13 cellular contexts compared by ENCODE assay signal in genomic region chr6:168293641-168294530, GRCh38. TPM values are rescaled to one million over a fixed set of nuclear protein-coding genes. Genes with fewer than 3 reads are reported as not detected.
DNase-seq lines count a peak whose midpoint lies in the region; ATAC-seq, FAIRE-seq and TF ChIP-seq lines count a peak whose summit lies in the region.
"Had no signal": no experiment of that assay in that cellular context is flagged by ENCODE, and none has a peak within 500 bp of the region (broad histone marks: within the 10 kb centered on the region; RNA-seq: fewer than 3 reads in every experiment).

No MANE protein-coding gene starts in this region.

- H3K56ac ChIP-seq in H1 (replicated peaks; ENCODE audit: insufficient read length, low read depth, low read length) = no peak overlapping the region

- H2BK12ac ChIP-seq in H1 (ENCODE audit: low read depth, low read length) = peak overlapping the region; percentile 22; the same call in 1 of the 2 replicates

- H3K4me3 ChIP-seq in bronchial epithelial cell (ENCODE audit: low read depth, low read length) = no peak overlapping the region
- no peak overlapping the region for H3K4me3 ChIP-seq in H1 (ENCODE audit: extremely low read depth in 1 of 4, insufficient read depth in 2 of 4, low read depth in 3 of 4, low read length in 4 of 4)
- H3K4me3 ChIP-seq in right lobe of liver = no peak overlapping the region
- no peak overlapping the region for H3K4me3 ChIP-seq in spleen
- H3K4me3 ChIP-seq in smooth muscle cell = no peak overlapping the region
- H3K4me3 ChIP-seq: GM23338 had no signal

- POLR2A ChIA-PET in H1 (lab: Charles Lee; ENCODE audit: partially characterized antibody) = no interaction called here

- TF ChIP-seq CTCF in bronchial epithelial cell (IDR thresholded peaks at IDR 0.05; ENCODE audit: insufficient read depth, low read length, severe bottlenecking) = no peak
- TF ChIP-seq CTCF in H1 (IDR thresholded peaks at IDR 0.05; ENCODE audit: control extremely low read depth in 1 of 3, insufficient read depth in 1 of 3, low read depth in 1 of 3, low read length in 3 of 3) = no peak
- no peak for TF ChIP-seq CTCF in right lobe of liver (IDR thresholded peaks at IDR 0.05)
- TF ChIP-seq CTCF in spleen (IDR thresholded peaks at IDR 0.05 in 8 of 11, conservative IDR thresholded peaks at IDR 0.05 in 3 of 11) = no peak
- TF ChIP-seq CTCF in smooth muscle cell (IDR thresholded peaks at IDR 0.05; ENCODE audit: borderline replicate concordance, insufficient read depth, poor library complexity, severe bottlenecking) = no peak

- H3K36me3 ChIP-seq in bronchial epithelial cell (ENCODE audit: control insufficient read depth, insufficient read depth, low read length) = no peaks in the 10 kb centered on the region
- H3K36me3 ChIP-seq in H1 (ENCODE audit: control insufficient read depth in 2 of 4, insufficient read depth in 4 of 4, low read length in 3 of 4) = no peaks in the 10 kb centered on the region
- no peaks in the 10 kb centered on the region for H3K36me3 ChIP-seq in right lobe of liver
- H3K36me3 ChIP-seq in spleen = no peaks in the 10 kb centered on the region
- no peaks in the 10 kb centered on the region for H3K36me3 ChIP-seq in smooth muscle cell (ENCODE audit: low read depth)

- peak overlapping the region; percentile 80; the same call in 1 of the 2 replicates for H4K8ac ChIP-seq in H1 (ENCODE audit: extremely low read depth, insufficient read depth, low read length)

- H3K9me3 ChIP-seq in H1 (ENCODE audit: insufficient read depth in 2 of 2, low read depth in 1 of 2, low read length in 1 of 2) = peaks cover 4 to 6% of the 10 kb centered on the region in 2 experiments; a peak in 2 of 4 replicates
- H3K9me3 ChIP-seq in right lobe of liver = no peaks in the 10 kb centered on the region
- peaks cover 0 to 10% (median 0%) of the 10 kb centered on the region in 8 donors for H3K9me3 ChIP-seq in spleen
- H3K9me3 ChIP-seq in smooth muscle cell (replicated peaks; ENCODE audit: low read depth) = no peaks in the 10 kb centered on the region

- intact Hi-C loops in right lobe of liver (cut with DNase I) = no loop called here
- intact Hi-C loops in spleen (cut with DNase I; ENCODE audit: low total_unique reads) = no loop called here

- H3K23me2 ChIP-seq in H1 (ENCODE audit: low read depth, low read length) = no peaks in the 10 kb centered on the region

- TF ChIP-seq POLR2A in H1 (IDR thresholded peaks at IDR 0.05; ENCODE audit: control extremely low read depth in 1 of 2, low read depth in 2 of 2, low read length in 2 of 2) (no peak), right lobe of liver (IDR thresholded peaks at IDR 0.05) (no peak), spleen (IDR thresholded peaks at IDR 0.05) (no peak)

- no peak overlapping the region for H3K23ac ChIP-seq in H1 (ENCODE audit: insufficient read length)

- H2BK5ac ChIP-seq in H1 (ENCODE audit: low read depth, low read length) = no peak overlapping the region; the same call in 1 of the 2 replicates

- 84% methylated on average over 25 of the region's 26 CpGs; no CpG with 5 or more reads in 1 of the 2 experiments for WGBS in H1 (ENCODE audit: extremely low coverage in 1 of 2, insufficient coverage in 1 of 2, insufficient read length in 1 of 2, insufficient replicate concordance in 2 of 2, low coverage in 1 of 2, low lambda C conversion rate in 2 of 2, missing lambda C conversion rate in 1 of 2), 2 experiments
- 76% methylated on average over 9 of the region's 26 CpGs for WGBS in right lobe of liver (ENCODE audit: insufficient coverage, low coverage, low lambda C conversion rate, missing lambda C conversion rate)
- 77 to 85% (median 82%) methylated on average over 25 to 26 of the region's 26 CpGs for WGBS in spleen, 5 donors
- WGBS in smooth muscle cell (ENCODE audit: low lambda C conversion rate) = 90% methylated on average over 26 of the region's 26 CpGs

- DNase-seq in bronchial epithelial cell (ENCODE audit: low read depth) = no peak
- no peak for DNase-seq in H1 (ENCODE audit: low read depth in 1 of 2, low spot score in 2 of 2)
- peak in 2 of 3 donors; percentile 32 to 37 for DNase-seq in right lobe of liver
- peak; percentile 66 for DNase-seq in spleen
- DNase-seq in smooth muscle cell (lab: John Stamatoyannopoulos, UW; ENCODE audit: unreplicated experiment) = no peak
- DNase-seq in T-helper 1 cell = no peak
- DNase-seq: CD8-positive, alpha-beta memory T cell; GF-D8; H9; IMR-90 had no signal

- no peak overlapping the region for H3K4ac ChIP-seq in H1 (replicated peaks; ENCODE audit: insufficient read length, low read depth, low read length)

- no peaks in the 10 kb centered on the region for H3K79me2 ChIP-seq in H1 (ENCODE audit: control insufficient read depth in 1 of 2, insufficient read depth in 2 of 2, low read length in 2 of 2)
- H3K79me2 ChIP-seq in smooth muscle cell (ENCODE audit: low read depth) = no peaks in the 10 kb centered on the region

- H3K4me2 ChIP-seq in H1 (ENCODE audit: insufficient read depth in 1 of 2, low read depth in 2 of 2, low read length in 2 of 2) (no peak overlapping the region), smooth muscle cell (no peak overlapping the region)
- H3K4me2 ChIP-seq: GM23338 had no signal

- H3F3A ChIP-seq in smooth muscle cell (ENCODE audit: low read depth) = no peaks in the 10 kb centered on the region

- FAIRE-seq in bronchial epithelial cell (lab: Jason Lieb, UNC) (peak; percentile 13), H1 (lab: Jason Lieb, UNC) (no peak)

- TF ChIP-seq RAD21 in H1 (IDR thresholded peaks at IDR 0.05 in 1 of 2, conservative IDR thresholded peaks at IDR 0.05 in 1 of 2; ENCODE audit: low read depth in 2 of 2, low read length in 2 of 2) = no peak

- H2AFZ ChIP-seq in H1 (ENCODE audit: low read length) = no peak overlapping the region; the same call in 1 of the 2 replicates
- H2AFZ ChIP-seq in smooth muscle cell (ENCODE audit: low read depth) = no peak overlapping the region
- H2AFZ ChIP-seq: GM23338 had no signal

- H4K20me1 ChIP-seq in H1 (replicated peaks in 1 of 2; ENCODE audit: control insufficient read depth in 1 of 2, insufficient read depth in 2 of 2, low read length in 2 of 2) (no peaks in the 10 kb centered on the region), smooth muscle cell (ENCODE audit: low read depth) (no peaks in the 10 kb centered on the region)

- no peak overlapping the region for H3K14ac ChIP-seq in H1 (ENCODE audit: insufficient read length)

- TF ChIP-seq EP300 in H1 (IDR thresholded peaks at IDR 0.05; ENCODE audit: borderline replicate concordance in 1 of 2, low read depth in 2 of 2, low read length in 2 of 2) = no peak

- no peak for ATAC-seq in right lobe of liver
- no peak for ATAC-seq in GM18520 (IDR thresholded peaks at IDR 0.05; ENCODE audit: unreplicated experiment)
- ATAC-seq: GM23338 had no signal

- CTCF ChIA-PET in H1 (lab: Charles Lee; ENCODE audit: partially characterized antibody) = interaction anchor here (0.6 to 3.6 kb wide), 7 partner anchors 8 to 386 kb away, joined by 3 to 8 read pairs (median 3); no protein-coding TSS in a partner anchor

- no peak overlapping the region for H2AK5ac ChIP-seq in H1 (ENCODE audit: low read depth, low read length)

- no peaks in the 10 kb centered on the region for H3K79me1 ChIP-seq in H1 (ENCODE audit: low read depth, low read length)

- H4K91ac ChIP-seq in H1 (replicated peaks; ENCODE audit: insufficient read length, low read length) = no peak overlapping the region

- no peak overlapping the region for H4K5ac ChIP-seq in H1 (ENCODE audit: insufficient read length, low read depth, low read length)

- H3K4me1 ChIP-seq in H1 (replicated peaks in 1 of 4; ENCODE audit: control insufficient read depth in 3 of 4, insufficient read depth in 4 of 4, low read length in 3 of 4) (no peaks in the 10 kb centered on the region), right lobe of liver (peaks cover 0 to 10% (median 4%) of the 10 kb centered on the region in 4 donors), spleen (no peaks in the 10 kb centered on the region), smooth muscle cell (ENCODE audit: low read depth) (no peaks in the 10 kb centered on the region)

- no peak overlapping the region for H2BK15ac ChIP-seq in H1 (ENCODE audit: low read length)

- H3K27ac ChIP-seq in H1 (ENCODE audit: low read depth, low read length) (no peak overlapping the region), right lobe of liver (no peak overlapping the region), spleen (no peak overlapping the region), smooth muscle cell (ENCODE audit: low read depth) (no peak overlapping the region)

- no peak overlapping the region for H3K9ac ChIP-seq in H1 (replicated peaks in 1 of 4; ENCODE audit: extremely low read depth in 1 of 4, low read depth in 3 of 4, low read length in 3 of 4)
- H3K9ac ChIP-seq in smooth muscle cell (ENCODE audit: low read depth) = no peak overlapping the region

- H2BK120ac ChIP-seq in H1 (replicated peaks; ENCODE audit: low read depth, low read length) = no peak overlapping the region

- H3K18ac ChIP-seq in H1 (ENCODE audit: extremely low read depth, low read length) = no peak overlapping the region

- H3K27me3 ChIP-seq in bronchial epithelial cell (ENCODE audit: control insufficient read depth, insufficient read depth, low read length) = no peaks in the 10 kb centered on the region
- no peaks in the 10 kb centered on the region; a peak in 1 of 7 replicates for H3K27me3 ChIP-seq in H1 (replicated peaks in 1 of 4; ENCODE audit: control insufficient read depth in 3 of 4, extremely low read depth in 1 of 4, insufficient read depth in 3 of 4, low read length in 3 of 4)
- no peaks in the 10 kb centered on the region for H3K27me3 ChIP-seq in right lobe of liver
- peaks cover 0 to 19% (median 0%) of the 10 kb centered on the region in 7 donors for H3K27me3 ChIP-seq in spleen (replicated peaks in 1 of 7)
- H3K27me3 ChIP-seq in smooth muscle cell (ENCODE audit: low read depth) = peaks cover 3% of the 10 kb centered on the region

- no peak overlapping the region for H2BK20ac ChIP-seq in H1 (ENCODE audit: low read length)

TF ChIP-seq in H1, 55 proteins besides CTCF, POLR2A, EP300 and RAD21 (continues in another document):
- TF ChIP-seq GABPA (IDR thresholded peaks at IDR 0.05; ENCODE audit: borderline replicate concordance, insufficient read depth, low read length) = no peak

RNA-seq across cellular contexts. Expression of gene DACT2, which starts 25.7 kb away (rescaled TPM):
- total RNA-seq in bronchial epithelial cell = 0.26 and 1.3 TPM in 2 replicates
- 3.1 and 3.9 TPM in 2 replicates for total RNA-seq in H1 (2021; fragmentation: NEBNext Ultra II Directional; extraction: Animal tissue kit (Norgen Biotek cat#: 25700))
- 2.9 and 4.8 TPM in 2 replicates for polyA plus RNA-seq in H1 (2011; rRNA removed)
- polyA plus RNA-seq in H1 (2011; cell fraction: cytosol; rRNA removed) = 3.4 TPM
- 5.3 TPM for polyA plus RNA-seq in H1 (2011; cell fraction: nucleus; rRNA removed)
- 2.8 to 3.8 TPM (median 3.2 TPM) in 4 replicates for polyA plus RNA-seq in H1 (2012, experiment 1 of 2)
- polyA plus RNA-seq in H1 (2012, experiment 2 of 2) = 3.5 TPM
- 1.6 TPM for polyA plus RNA-seq in H1 (2013, experiment 1 of 2)
- polyA plus RNA-seq in H1 (2013, experiment 2 of 2) = 1.6 TPM
- 1.1 and 1.6 TPM in 2 replicates for polyA minus RNA-seq in H1 (2011; rRNA and poly(A)+ RNA removed)
- 4.1 TPM for polyA minus RNA-seq in H1 (2011; cell fraction: cytosol; rRNA and poly(A)+ RNA removed)
- polyA minus RNA-seq in H1 (2011; cell fraction: nucleus; rRNA and poly(A)+ RNA removed) = 2.1 TPM
- total RNA-seq in right lobe of liver = under 1 TPM in 5 of 6 experiments, not detected in 1; 0.29 to 0.99 (median 0.86) TPM
- total RNA-seq in spleen = not detected
- under 1 TPM in 2 of 3 donors, not detected in 1; 0.04 to 0.09 TPM for polyA plus RNA-seq in spleen
- total RNA-seq in smooth muscle cell = 0.18 TPM in 1 of 2 replicates, not detected in the other
- 0.06 and 0.59 TPM in 2 replicates for polyA plus RNA-seq in smooth muscle cell
- total RNA-seq: CD8-positive, alpha-beta memory T cell; IMR-90 had no signal
- polyA plus RNA-seq: BJ; CD8-positive, alpha-beta memory T cell; IMR-90 had no signal

Comparison
In these comparisons a context has a peak if more than half of its experiments do, and no peak if none do; other contexts are left out.
1. DNase-seq: peak in right lobe of liver (2 of 3) and spleen (single experiment); none in bronchial epithelial cell (single experiment), H1 (0 of 2), smooth muscle cell (single experiment) and T-helper 1 cell (0 of 5).